19 cellular contexts compared by ENCODE assay signal in the genomic region with DNA sequence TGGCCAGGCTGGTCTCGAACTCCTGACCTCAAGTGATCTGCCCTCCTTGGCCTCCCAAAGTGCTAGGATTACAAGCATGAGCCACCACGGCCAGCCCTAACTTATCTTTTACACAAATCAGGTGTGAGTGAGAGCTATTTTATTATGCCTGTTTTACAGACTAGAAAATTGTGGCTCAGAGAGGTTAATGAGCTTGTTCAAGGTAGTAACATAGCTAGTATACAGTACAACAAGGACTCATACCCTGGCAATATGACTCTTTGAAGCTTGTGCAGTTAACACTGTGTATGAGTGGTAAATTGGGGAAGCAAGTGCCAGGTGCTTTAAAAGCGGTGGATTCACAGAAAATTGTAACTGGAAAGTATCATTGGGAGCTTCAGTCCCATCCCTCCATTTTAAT. TPM values are rescaled to one million over a fixed set of nuclear protein-coding genes. Genes with fewer than 3 reads are reported as not detected.
DNase-seq lines count a peak whose midpoint lies in the region; ATAC-seq and TF ChIP-seq lines count a peak whose summit lies in the region.
"Had no signal": no experiment of that assay in that cellular context is flagged by ENCODE, and none has a peak within 500 bp of the region (broad histone marks: within the 10 kb centered on the region; RNA-seq: fewer than 3 reads in every experiment).

No MANE protein-coding gene starts in this region.

- no peak for TF ChIP-seq POLR2A in stomach (IDR thresholded peaks at IDR 0.05)

- intact Hi-C loops in Right ventricle myocardium inferior (cut with DNase I) (loop anchor here (5.0 kb wide), 1 partner anchor 57 kb away; no protein-coding TSS in a partner anchor), left colon (cut with DNase I, micrococcal nuclease) (no loop called here), stomach (cut with DNase I; ENCODE audit: low total_unique reads) (no loop called here)
- intact Hi-C loops in CD8-positive, alpha-beta T cell (cut with DNase I, micrococcal nuclease), result no loop called here

- POLR2A ChIA-PET in CD8-positive, alpha-beta T cell (lab: Charles Lee), result interaction anchor here (0.7 to 1.3 kb wide), 4 partner anchors 10 to 32 kb away, joined by 3 to 4 read pairs (median 4); no protein-coding TSS in a partner anchor

- H3K27me3 Mint-ChIP-seq in CD8-positive, alpha-beta T cell (ENCODE audit: low read depth), result no peaks in the 10 kb centered on the region
- H3K27me3 Mint-ChIP-seq: central memory CD8-positive, alpha-beta T cell had no signal

- H3K9me3 Mint-ChIP-seq in CD8-positive, alpha-beta T cell, result no peaks in the 10 kb centered on the region
- H3K9me3 Mint-ChIP-seq: CD14-positive monocyte; central memory CD8-positive, alpha-beta T cell; nephron progenitor cell had no signal

- no peak overlapping the region for H3K27ac Mint-ChIP-seq in CD8-positive, alpha-beta T cell
- H3K27ac Mint-ChIP-seq: nephron progenitor cell had no signal

- 86 to 94% (median 89%) methylated on average over 3 of the region's 3 CpGs for WGBS in stomach, 5 donors

- TF ChIP-seq CTCF in right atrium auricular region (IDR thresholded peaks at IDR 0.05), result no peak
- TF ChIP-seq CTCF in stomach (IDR thresholded peaks at IDR 0.05), result no peak
- no peak for TF ChIP-seq CTCF in CD8-positive, alpha-beta T cell (IDR thresholded peaks at IDR 0.05)
- no peak for TF ChIP-seq CTCF in foreskin keratinocyte (conservative IDR thresholded peaks at IDR 0.05)

- H3K36me3 ChIP-seq in right atrium auricular region, result no peaks in the 10 kb centered on the region
- H3K36me3 ChIP-seq in stomach, result peaks cover 0 to 4% (median 0%) of the 10 kb centered on the region in 4 donors
- no peaks in the 10 kb centered on the region for H3K36me3 ChIP-seq in CD8-positive, alpha-beta T cell (ENCODE audit: insufficient read depth, low read length)

- peaks cover 27% of the 10 kb centered on the region for H3K36me3 Mint-ChIP-seq in CD8-positive, alpha-beta T cell

- ATAC-seq in Right ventricle myocardium inferior, result no peak
- ATAC-seq in left colon, result peak; percentile 53
- ATAC-seq in CD8-positive, alpha-beta T cell, result no peak
- no peak for ATAC-seq in GM21619 (IDR thresholded peaks at IDR 0.05; ENCODE audit: unreplicated experiment)
- ATAC-seq in foreskin keratinocyte, result no peak

- H3K27ac ChIP-seq in right atrium auricular region, result peak overlapping the region; percentile 93 to 97
- H3K27ac ChIP-seq in stomach, result peak overlapping the region in 4 of 5 donors; percentile 80 to 84 (median 82)
- no peak overlapping the region for H3K27ac ChIP-seq in CD8-positive, alpha-beta T cell (ENCODE audit: low read depth, low read length)
- H3K27ac ChIP-seq in foreskin keratinocyte, result no peak overlapping the region

- H3K4me1 Mint-ChIP-seq in CD8-positive, alpha-beta T cell (ENCODE audit: low read depth), result peaks cover 48% of the 10 kb centered on the region

- no peak for DNase-seq in right atrium auricular region (ENCODE audit: low spot score)
- no peak for DNase-seq in Right ventricle myocardium inferior (ENCODE audit: missing footprints)
- no peak for DNase-seq in left colon
- no peak for DNase-seq in stomach
- DNase-seq in CD8-positive, alpha-beta T cell, result no peak
- DNase-seq in NCI-H1105 (lab: John Stamatoyannopoulos, UW), result no peak
- DNase-seq in foreskin keratinocyte, result no peak
- DNase-seq: DMS153; effector CD8-positive, alpha-beta T cell; GF-D8; IMR-90; kidney glomerular epithelial cell; NCI-H1436; NCI-H526 treated with DMSO at 0.1 percent for 48 hours; nephron progenitor cell; stimulated activated CD4-positive, alpha-beta T cell treated with anti-CD3 and anti-CD28 coated beads, Interleukin-4, amount 100 ng/mL, for 1 hour had no signal

- no peak overlapping the region for H3K4me3 ChIP-seq in right atrium auricular region
- no peak overlapping the region for H3K4me3 ChIP-seq in stomach
- no peak overlapping the region for H3K4me3 ChIP-seq in CD8-positive, alpha-beta T cell (ENCODE audit: low read depth, low read length)

- H3K4me1 ChIP-seq in right atrium auricular region (peaks cover 0 to 84% of the 10 kb centered on the region in 2 donors), stomach (peaks cover 38 to 74% (median 58%) of the 10 kb centered on the region in 4 donors), foreskin keratinocyte (no peaks in the 10 kb centered on the region)
- peaks cover 26% of the 10 kb centered on the region for H3K4me1 ChIP-seq in CD8-positive, alpha-beta T cell (ENCODE audit: insufficient read depth, low read length)

- H3K4me3 Mint-ChIP-seq in CD8-positive, alpha-beta T cell, result no peak overlapping the region
- H3K4me3 Mint-ChIP-seq: CD14-positive monocyte; central memory CD8-positive, alpha-beta T cell; nephron progenitor cell had no signal

- H3K9me3 ChIP-seq in right atrium auricular region, result no peaks in the 10 kb centered on the region
- no peaks in the 10 kb centered on the region for H3K9me3 ChIP-seq in stomach
- H3K9me3 ChIP-seq in CD8-positive, alpha-beta T cell (ENCODE audit: low read length), result no peaks in the 10 kb centered on the region

- TF ChIP-seq EP300 in stomach (IDR thresholded peaks at IDR 0.05), result no peak

- no peaks in the 10 kb centered on the region for H3K27me3 ChIP-seq in right atrium auricular region
- no peaks in the 10 kb centered on the region for H3K27me3 ChIP-seq in stomach
- no peaks in the 10 kb centered on the region for H3K27me3 ChIP-seq in CD8-positive, alpha-beta T cell (ENCODE audit: insufficient read depth, low read length)
- peaks cover 3% of the 10 kb centered on the region for H3K27me3 ChIP-seq in foreskin keratinocyte

- CTCF ChIA-PET in CD8-positive, alpha-beta T cell (lab: Charles Lee), result interaction anchor here (0.6 to 2.2 kb wide), 3 partner anchors 32 to 51 kb away, joined by 3 to 6 read pairs (median 4); no protein-coding TSS in a partner anchor

RNA-seq across cellular contexts. Expression of gene YPEL2, which starts 49.0 kb away (rescaled TPM):
- total RNA-seq in right atrium auricular region (10 to 100 TPM; 28.3 to 34.1 TPM), Right ventricle myocardium inferior (32.7 TPM), left colon (10 to 100 TPM; 25.8 to 27.2 TPM), stomach (10 to 100 TPM; 22.2 to 60.8 (median 37.8) TPM), foreskin keratinocyte (0.74 and 0.95 TPM in 2 replicates)
- polyA plus RNA-seq in stomach (10 to 100 TPM in 1 of 3 donors, 1 to 10 TPM in 2; 4.4 to 10.4 (median 9.0) TPM), foreskin keratinocyte (0.22 and 0.26 TPM in 2 replicates)
- 10 to 100 TPM; 48.7 to 54.4 TPM for total RNA-seq in CD8-positive, alpha-beta T cell

Comparison
In these comparisons a context has a peak if more than half of its experiments do, and no peak if none do; other contexts are left out.
1. H3K27ac ChIP-seq: peak in right atrium auricular region (2 of 2) and stomach (4 of 5); none in CD8-positive, alpha-beta T cell (single experiment) and foreskin keratinocyte (single experiment).
2. RNA of gene YPEL2, which starts 49.0 kb away (total RNA-seq): 48.7 to 54.4 TPM in CD8-positive, alpha-beta T cell, 22.2 to 60.8 TPM in stomach, 28.3 to 34.1 TPM in right atrium auricular region, 32.7 TPM in Right ventricle myocardium inferior (single experiment) and 25.8 to 27.2 TPM in left colon; 0.74 to 0.95 TPM in foreskin keratinocyte; every median in the first group is over 10 times any median in the second.